28 cellular contexts compared by ENCODE assay signal in the genomic region with DNA sequence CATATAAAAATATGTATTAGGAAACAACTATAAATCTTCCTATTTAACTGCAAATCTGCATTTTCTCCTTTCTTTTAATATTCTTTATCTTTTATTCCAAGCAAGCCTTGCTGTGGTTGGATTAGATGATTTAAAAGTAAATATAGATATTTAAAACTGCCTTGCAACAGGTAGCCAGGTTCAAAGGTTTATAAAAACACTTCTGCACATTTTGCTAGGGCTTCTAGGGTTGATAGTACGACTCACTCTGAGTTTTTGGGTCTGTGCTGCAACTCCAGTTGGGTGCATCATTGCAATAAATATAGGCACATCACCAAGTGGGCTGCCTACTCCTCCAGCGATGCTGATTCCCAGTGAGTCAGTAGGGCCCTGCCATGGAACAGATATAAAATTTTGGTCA.
"Had no signal": no experiment of that assay in that cellular context is flagged by ENCODE, and none has a peak within 500 bp of the region (broad histone marks: within the 10 kb centered on the region; RNA-seq: fewer than 3 reads in every experiment).

No MANE protein-coding gene starts in this region.

- DNase-seq: colonic mucosa; effector CD8-positive, alpha-beta T cell; endodermal cell; foreskin keratinocyte; heart left ventricle; kidney; left cardiac atrium; left ventricle myocardium inferior; lower lobe of right lung; mucosa of descending colon; naive B cell; sigmoid colon; spleen; stimulated activated naive B cell treated with anti-CD40 and anti-IgM and Interleukin-4, amounts not matched to agents 10 μg/mL and 1 μg/mL and 100 μg/mL, for 72 hours; stimulated activated naive CD8-positive, alpha-beta T cell treated with anti-CD3 and anti-CD28 coated beads, Interleukin-15, amount 100 ng/mL, for 72 hours; trophoblast cell had no signal

- H3K4me3 ChIP-seq: colonic mucosa, gastroesophageal sphincter, heart left ventricle, hepatocyte, left ventricle myocardium inferior, lower lobe of right lung, mucosa of descending colon, neural progenitor cell, prostate gland, right atrium auricular region, sigmoid colon, skin epidermis, spleen, suprapubic skin, vagina had no signal

- H3K27ac ChIP-seq: colonic mucosa, epithelial cell of prostate, foreskin keratinocyte, gastroesophageal sphincter, heart left ventricle, hepatocyte, left ventricle myocardium inferior, lower lobe of right lung, neural progenitor cell, parathyroid adenoma, prostate gland, right atrium auricular region, spleen, suprapubic skin, vagina had no signal

- ATAC-seq: esophagus mucosa; foreskin keratinocyte; lower lobe of right lung; mucosa of descending colon; natural killer cell treated with Interleukin-12 subunit alpha and Interleukin-12 subunit beta and Interleukin-15 and Interleukin-18, amount 100 ng/mL, for 72 hours; stimulated activated naive B cell treated with anti-CD40 and anti-IgM and Interleukin-4, amounts not matched to agents 10 μg/mL and 1 μg/mL and 100 μg/mL, for 72 hours; stimulated activated naive CD8-positive, alpha-beta T cell treated with anti-CD3 and anti-CD28 coated beads, Interleukin-15, amount 100 ng/mL, for 72 hours had no signal

- H3K9ac ChIP-seq: neural progenitor cell, parathyroid adenoma had no signal

- H3K9me3 ChIP-seq: colonic mucosa, gastroesophageal sphincter, heart left ventricle, left ventricle myocardium inferior, lower lobe of right lung, mucosa of descending colon, prostate gland, right atrium auricular region, sigmoid colon, spleen, suprapubic skin, vagina had no signal

- H3K27me3 ChIP-seq: colonic mucosa, foreskin keratinocyte, gastroesophageal sphincter, heart left ventricle, hepatocyte, neural progenitor cell, right atrium auricular region, sigmoid colon, spleen, suprapubic skin, vagina had no signal

- H3K36me3 ChIP-seq: colonic mucosa, prostate gland had no signal

- H3K4me1 ChIP-seq: colonic mucosa, foreskin keratinocyte, lower lobe of right lung, parathyroid adenoma, prostate gland, spleen, suprapubic skin had no signal
